In the genomic region with DNA sequence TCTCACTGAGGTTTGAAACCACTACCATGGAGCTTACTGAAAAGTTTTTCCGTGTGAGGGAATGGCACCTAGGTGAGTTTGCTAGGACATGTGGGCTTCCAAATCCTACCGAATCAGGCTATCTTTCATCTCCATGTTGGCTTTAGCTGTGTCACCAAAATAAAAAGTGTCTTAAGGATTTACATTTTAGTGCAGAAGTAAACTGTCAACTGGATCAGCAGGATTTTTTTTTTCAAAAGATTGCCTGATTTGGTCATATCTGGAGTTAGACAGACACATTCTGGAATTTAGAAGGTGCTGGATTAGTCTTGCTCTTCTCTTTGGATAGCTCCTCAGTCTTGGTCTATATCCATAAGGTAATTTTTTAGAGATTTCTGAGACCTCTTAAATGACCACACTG, we compare ENCODE assay signal across 16 cellular contexts. TPM values are rescaled to one million over a fixed set of nuclear protein-coding genes. Genes with fewer than 3 reads are reported as not detected.
DNase-seq lines count a peak whose midpoint lies in the region; ATAC-seq and TF ChIP-seq lines count a peak whose summit lies in the region.
"Had no signal": no experiment of that assay in that cellular context is flagged by ENCODE, and none has a peak within 500 bp of the region (broad histone marks: within the 10 kb centered on the region; RNA-seq: fewer than 3 reads in every experiment).

No MANE protein-coding gene starts in this region.

- no peak overlapping the region for H4K91ac ChIP-seq in trophoblast cell (ENCODE audit: low read depth, low read length)

- H3K23ac ChIP-seq in trophoblast cell (ENCODE audit: low read length) = no peak overlapping the region

- H2AFZ ChIP-seq in trophoblast cell (ENCODE audit: insufficient read depth, low read length, poor library complexity) = no peak overlapping the region
- H2AFZ ChIP-seq: PC-9 had no signal

- peaks cover 61% of the 10 kb centered on the region for H3K4me1 ChIP-seq in BLaER1
- peaks cover 50% of the 10 kb centered on the region for H3K4me1 ChIP-seq in Panc1 (ENCODE audit: control insufficient read depth, insufficient read depth, low read length)
- H3K4me1 ChIP-seq in trophoblast cell (ENCODE audit: control insufficient read depth in 1 of 2, insufficient read depth in 2 of 2, low read length in 2 of 2) = no peaks in the 10 kb centered on the region
- H3K4me1 ChIP-seq in naive thymus-derived CD4-positive, alpha-beta T cell (ENCODE audit: control insufficient read depth in 2 of 2, insufficient read depth in 2 of 2, low read length in 2 of 2) = peaks cover 11 to 14% of the 10 kb centered on the region in 2 donors

- no peak overlapping the region for H3K4ac ChIP-seq in trophoblast cell (ENCODE audit: low read depth, low read length)

- H4K20me1 ChIP-seq in BLaER1 = peaks cover 81% of the 10 kb centered on the region

- peak overlapping the region; percentile 85 for H3K4me2 ChIP-seq in BLaER1
- no peak overlapping the region for H3K4me2 ChIP-seq in trophoblast cell (ENCODE audit: low read length)
- H3K4me2 ChIP-seq: PC-9 had no signal

- peaks cover 2% of the 10 kb centered on the region for H3K79me2 ChIP-seq in trophoblast cell (ENCODE audit: control insufficient read depth, insufficient read depth, low read length, poor library complexity)

- H4K8ac ChIP-seq in trophoblast cell (ENCODE audit: low read depth, low read length) = no peak overlapping the region

- no TSS peak for BruUV-seq in Panc1 (replicated peaks; lab: Mats Ljungman, UMichigan)

- intact Hi-C loops in activated CD4-positive, alpha-beta T cell treated with anti-CD3 and anti-CD28 coated beads for 36 hours (cut with DNase I, micrococcal nuclease) = loop anchor here in 1 of 2 experiments (2.0 kb wide), 1 partner anchor 22 kb away; no protein-coding TSS in a partner anchor
- intact Hi-C loops in Panc1 (cut with micrococcal nuclease; ENCODE audit: unreplicated experiment) = loop anchor here (10.0 kb wide), 1 partner anchor 358 kb away; the partner anchor contains the start of gene RTKN2
- intact Hi-C loops in naive thymus-derived CD4-positive, alpha-beta T cell (cut with micrococcal nuclease) = no loop called here

- H3K36me3 Mint-ChIP-seq in activated CD4-positive, alpha-beta T cell treated with anti-CD3 and anti-CD28 coated beads for 36 hours (ENCODE audit: low read depth) = peaks cover 61% of the 10 kb centered on the region
- peaks cover 0 to 42% (median 16%) of the 10 kb centered on the region in 5 donors for H3K36me3 Mint-ChIP-seq in naive thymus-derived CD4-positive, alpha-beta T cell

- H3K27ac ChIP-seq in BLaER1 = no peak overlapping the region
- H3K27ac ChIP-seq in Panc1 (ENCODE audit: low read length) = peak overlapping the region; percentile 100
- H3K27ac ChIP-seq in trophoblast cell (ENCODE audit: low read depth, low read length) = no peak overlapping the region
- no peak overlapping the region for H3K27ac ChIP-seq in naive thymus-derived CD4-positive, alpha-beta T cell (ENCODE audit: low read depth, low read length)
- H3K27ac ChIP-seq: PC-9, SK-N-MC had no signal

- no peak overlapping the region for H3K4me3 Mint-ChIP-seq in activated CD4-positive, alpha-beta T cell treated with anti-CD3 and anti-CD28 coated beads for 36 hours
- H3K4me3 Mint-ChIP-seq in naive thymus-derived CD4-positive, alpha-beta T cell = no peak overlapping the region

- CTCF ChIA-PET in activated CD4-positive, alpha-beta T cell treated with anti-CD3 and anti-CD28 coated beads for 36 hours (lab: Charles Lee) = interaction anchor here (0.9 to 2.2 kb wide), 3 partner anchors 10 to 118 kb away, joined by 6 to 10 read pairs (median 6); no protein-coding TSS in a partner anchor
- CTCF ChIA-PET in Panc1 (lab: Charles Lee) = interaction anchor here (0.6 kb wide), 1 partner anchor 33 kb away, joined by 3 read pairs; no protein-coding TSS in a partner anchor
- CTCF ChIA-PET in naive thymus-derived CD4-positive, alpha-beta T cell (lab: Charles Lee) = interaction anchor here (0.7 to 2.2 kb wide), 5 partner anchors 8 to 338 kb away, joined by 3 to 9 read pairs (median 3); no protein-coding TSS in a partner anchor

- in situ Hi-C loops in Panc1 (cut with HindIII; ENCODE audit: low pct_unique_long_range_greater_than_20kb, low sequenced_read_pairs) = no loop called here

- no peak for DNase-seq in activated CD4-positive, alpha-beta T cell treated with anti-CD3 and anti-CD28 coated beads for 36 hours
- DNase-seq in activated CD4-positive, alpha-beta T cell treated with anti-CD3 and anti-CD28 coated beads, Interleukin-2, amount 50 U/mL, for 1 hour = no peak
- DNase-seq in Panc1 (ENCODE audit: low read depth, low spot score) = no peak
- DNase-seq in trophoblast cell = peak; percentile 45 to 93
- DNase-seq in COLO668 (lab: John Stamatoyannopoulos, UW; ENCODE audit: unreplicated experiment) = no peak
- no peak for DNase-seq in naive thymus-derived CD4-positive, alpha-beta T cell
- DNase-seq: DMS79 treated with DMSO at 0.1 percent for 48 hours, GDM1, GOT3, NCI-H1048, NCI-H2107, NCI-H345, PC-9 had no signal

- H3K36me3 ChIP-seq in BLaER1 (peaks cover 55% of the 10 kb centered on the region), Panc1 (ENCODE audit: control insufficient read depth, insufficient read depth, low read length) (no peaks in the 10 kb centered on the region; the same call in 1 of the 2 replicates), trophoblast cell (ENCODE audit: control insufficient read depth in 1 of 2, insufficient read depth in 2 of 2, low read length in 2 of 2) (peaks cover 0 to 2% of the 10 kb centered on the region in 2 experiments)
- peaks cover 0 to 7% (median 0%) of the 10 kb centered on the region in 3 experiments for H3K36me3 ChIP-seq in naive thymus-derived CD4-positive, alpha-beta T cell (ENCODE audit: control insufficient read depth in 2 of 3, insufficient read depth in 3 of 3, low read length in 3 of 3)

- H3K27me3 ChIP-seq in BLaER1 (no peaks in the 10 kb centered on the region), Panc1 (ENCODE audit: control insufficient read depth, insufficient read depth, low read length) (no peaks in the 10 kb centered on the region), trophoblast cell (ENCODE audit: insufficient read depth, low read length) (no peaks in the 10 kb centered on the region)
- no peaks in the 10 kb centered on the region for H3K27me3 ChIP-seq in naive thymus-derived CD4-positive, alpha-beta T cell (ENCODE audit: control insufficient read depth in 2 of 2, insufficient read depth in 2 of 2, low read length in 2 of 2)

- H3K9ac ChIP-seq in BLaER1 (no peak overlapping the region), trophoblast cell (ENCODE audit: low read length) (no peak overlapping the region)

- H3K14ac ChIP-seq in trophoblast cell (ENCODE audit: low read length) = no peak overlapping the region

- H3K9me3 Mint-ChIP-seq in activated CD4-positive, alpha-beta T cell treated with anti-CD3 and anti-CD28 coated beads for 36 hours (ENCODE audit: low read depth) = peaks cover 2% of the 10 kb centered on the region
- peaks cover 0 to 6% (median 0%) of the 10 kb centered on the region in 11 donors for H3K9me3 Mint-ChIP-seq in naive thymus-derived CD4-positive, alpha-beta T cell

- peaks cover 8% of the 10 kb centered on the region for H3K79me1 ChIP-seq in trophoblast cell (ENCODE audit: low read length)

- POLR2A ChIA-PET in activated CD4-positive, alpha-beta T cell treated with anti-CD3 and anti-CD28 coated beads for 36 hours (lab: Charles Lee) = interaction anchor here (0.7 kb wide), 2 partner anchors 81 to 1210 kb away, joined by 3 to 5 read pairs; no protein-coding TSS in a partner anchor
- POLR2A ChIA-PET in Panc1 (lab: Charles Lee) = interaction anchor here (0.6 kb wide), 1 partner anchor 9 kb away, joined by 3 read pairs; no protein-coding TSS in a partner anchor
- POLR2A ChIA-PET in naive thymus-derived CD4-positive, alpha-beta T cell (lab: Charles Lee) = interaction anchor here (0.6 to 1.2 kb wide), 5 partner anchors 10 to 173 kb away, joined by 3 to 4 read pairs (median 3); no protein-coding TSS in a partner anchor

- H3K4me3 ChIP-seq in BLaER1 (no peak overlapping the region), Panc1 (ENCODE audit: low read depth in 2 of 2, low read length in 2 of 2) (no peak overlapping the region), trophoblast cell (ENCODE audit: low read depth, low read length) (no peak overlapping the region)
- no peak overlapping the region for H3K4me3 ChIP-seq in naive thymus-derived CD4-positive, alpha-beta T cell (ENCODE audit: low read length)
- H3K4me3 ChIP-seq: PC-9, SK-N-MC had no signal

- H2BK12ac ChIP-seq in trophoblast cell (ENCODE audit: low read length) = peak overlapping the region; percentile 78

- H3K9me3 ChIP-seq in BLaER1 (no peaks in the 10 kb centered on the region), Panc1 (ENCODE audit: control insufficient read depth, insufficient read depth, low read depth, low read length) (no peaks in the 10 kb centered on the region), trophoblast cell (ENCODE audit: insufficient read depth, low read depth, low read length) (no peaks in the 10 kb centered on the region)
- no peaks in the 10 kb centered on the region for H3K9me3 ChIP-seq in naive thymus-derived CD4-positive, alpha-beta T cell (ENCODE audit: control insufficient read depth in 2 of 3, low read length in 3 of 3)

- H4K12ac ChIP-seq in trophoblast cell (ENCODE audit: low read depth, low read length) = no peak overlapping the region

- no peak overlapping the region for H2BK5ac ChIP-seq in trophoblast cell (ENCODE audit: low read depth, low read length, poor library complexity)

- no peak overlapping the region for H2BK120ac ChIP-seq in trophoblast cell (ENCODE audit: insufficient read depth, low read length, poor library complexity)

- peaks cover 53% of the 10 kb centered on the region for H3K4me1 Mint-ChIP-seq in activated CD4-positive, alpha-beta T cell treated with anti-CD3 and anti-CD28 coated beads for 36 hours
- H3K4me1 Mint-ChIP-seq in naive thymus-derived CD4-positive, alpha-beta T cell = peaks cover 27 to 71% (median 61%) of the 10 kb centered on the region in 7 donors

- H3K27ac Mint-ChIP-seq in activated CD4-positive, alpha-beta T cell treated with anti-CD3 and anti-CD28 coated beads for 36 hours = peak overlapping the region; percentile 31
- no peak overlapping the region for H3K27ac Mint-ChIP-seq in naive thymus-derived CD4-positive, alpha-beta T cell

- H2AK5ac ChIP-seq in trophoblast cell (ENCODE audit: low read length) = no peak overlapping the region

- no peak for TF ChIP-seq CTCF in Panc1 (IDR thresholded peaks at IDR 0.05)

- no peak for ATAC-seq in activated CD4-positive, alpha-beta T cell treated with anti-CD3 and anti-CD28 coated beads for 36 hours
- ATAC-seq in Panc1 (no peak), HG02973 (IDR thresholded peaks at IDR 0.05; ENCODE audit: unreplicated experiment) (no peak)
- no peak for ATAC-seq in naive thymus-derived CD4-positive, alpha-beta T cell

- H3K27me3 Mint-ChIP-seq in activated CD4-positive, alpha-beta T cell treated with anti-CD3 and anti-CD28 coated beads for 36 hours = no peaks in the 10 kb centered on the region
- H3K27me3 Mint-ChIP-seq in naive thymus-derived CD4-positive, alpha-beta T cell = peaks cover 0 to 2% (median 0%) of the 10 kb centered on the region in 5 donors

- WGBS in trophoblast cell (ENCODE audit: extremely low coverage, insufficient coverage, insufficient read length) = no CpG with 5 or more reads among the region's 2 CpGs

- H3K18ac ChIP-seq in trophoblast cell (ENCODE audit: low read length) = no peak overlapping the region

RNA-seq across cellular contexts. Expression of gene ARID5B, which starts 5.5 kb away (rescaled TPM):
- 100 to 1,000 TPM in 1 of 2 experiments, 10 to 100 TPM in 1; 73.8 to 106 TPM for total RNA-seq in activated CD4-positive, alpha-beta T cell treated with anti-CD3 and anti-CD28 coated beads for 36 hours
- total RNA-seq in Panc1 (2021; ENCODE audit: unreplicated experiment) = 22.7 TPM
- polyA plus RNA-seq in Panc1 (2012; ENCODE audit: insufficient read length) = 7.6 TPM
- polyA plus RNA-seq in trophoblast cell (2013) = 33.3 and 34.0 TPM in 2 replicates
- 10 to 100 TPM; 18.6 to 60.8 (median 47.4) TPM for total RNA-seq in naive thymus-derived CD4-positive, alpha-beta T cell
- polyA plus RNA-seq in naive thymus-derived CD4-positive, alpha-beta T cell = 10 to 100 TPM; 39.4 to 49.1 TPM

Comparison
In these comparisons a context has a peak if more than half of its experiments do, and no peak if none do; other contexts are left out.
1. DNase-seq: peak in trophoblast cell (2 of 2); none in activated CD4-positive, alpha-beta T cell treated with anti-CD3 and anti-CD28 coated beads for 36 hours (single experiment), activated CD4-positive, alpha-beta T cell treated with anti-CD3 and anti-CD28 coated beads, Interleukin-2, amount 50 U/mL, for 1 hour (single experiment), Panc1 (single experiment), COLO668 (single experiment) and naive thymus-derived CD4-positive, alpha-beta T cell (0 of 9).